13 cellular contexts compared by ENCODE assay signal in genomic region chr4:180947421-180947820, GRCh38.
A peak's percentile ranks its signal among the peaks of the same experiment; 100 is the strongest.
DNase-seq lines count a peak whose midpoint lies in the region; ATAC-seq, FAIRE-seq and TF ChIP-seq lines count a peak whose summit lies in the region.
"Had no signal": no experiment of that assay in that cellular context is flagged by ENCODE, and none has a peak within 500 bp of the region (broad histone marks: within the 10 kb centered on the region; RNA-seq: fewer than 3 reads in every experiment).

No MANE protein-coding gene starts in this region.

- H3K4me3 Mint-ChIP-seq in brain, result no peak overlapping the region
- H3K4me3 Mint-ChIP-seq: activated T-helper 1 cell treated with anti-CD3 and anti-CD28 coated beads, Interleukin-12 subunit alpha, Interleukin-12 subunit beta, Interleukin-2, Interleukin-4 antibody, amounts not matched to agents 30 ng/mL and 10 ng/mL and 1 ng/mL, durations not matched to agents 14 hours and 24 hours and 36 hours; central memory CD8-positive, alpha-beta T cell had no signal

- ATAC-seq in omental fat pad (ENCODE audit: low FRiP score), result peak; percentile 37
- ATAC-seq in GM21390 (IDR thresholded peaks at IDR 0.05; ENCODE audit: unreplicated experiment), result no peak
- ATAC-seq in HG02610 (IDR thresholded peaks at IDR 0.05; ENCODE audit: unreplicated experiment), result no peak

- no peaks in the 10 kb centered on the region for H3K9me3 Mint-ChIP-seq in brain
- H3K9me3 Mint-ChIP-seq: activated T-helper 1 cell treated with anti-CD3 and anti-CD28 coated beads, Interleukin-12 subunit alpha, Interleukin-12 subunit beta, Interleukin-2, Interleukin-4 antibody, amounts not matched to agents 30 ng/mL and 10 ng/mL and 1 ng/mL, durations not matched to agents 14 hours and 24 hours and 36 hours had no signal

- FAIRE-seq in HTR-8/SVneo (lab: Jason Lieb, UNC), result no peak

- H3K27ac Mint-ChIP-seq in brain, result no peak overlapping the region
- H3K27ac Mint-ChIP-seq: activated T-helper 1 cell treated with anti-CD3 and anti-CD28 coated beads, Interleukin-12 subunit alpha, Interleukin-12 subunit beta, Interleukin-2, Interleukin-4 antibody, amounts not matched to agents 30 ng/mL and 10 ng/mL and 1 ng/mL, durations not matched to agents 14 hours and 24 hours and 36 hours had no signal

- peaks cover 4% of the 10 kb centered on the region for H3K27me3 Mint-ChIP-seq in brain
- H3K27me3 Mint-ChIP-seq: central memory CD8-positive, alpha-beta T cell had no signal

- TF ChIP-seq CTCF in brain (conservative IDR thresholded peaks at IDR 0.05), result peak; percentile 38 to 50
- no peak for TF ChIP-seq CTCF in omental fat pad (IDR thresholded peaks at IDR 0.05)

- DNase-seq in H4 (ENCODE audit: low spot score) (peak; percentile 47), NCI-H2107 (lab: John Stamatoyannopoulos, UW) (peak; percentile 0), omental fat pad (ENCODE audit: low spot score) (no peak), Ammon's horn (ENCODE audit: low spot score) (no peak), HTR-8/SVneo (ENCODE audit: insufficient read length, low spot score) (no peak)
- DNase-seq: activated CD4-positive, CD25-positive, alpha-beta regulatory T cell; GDM1; PC-9 had no signal

- peaks cover 28% of the 10 kb centered on the region for H3K4me1 Mint-ChIP-seq in brain
- H3K4me1 Mint-ChIP-seq: central memory CD8-positive, alpha-beta T cell had no signal

- H3K36me3 Mint-ChIP-seq in brain, result no peaks in the 10 kb centered on the region

Comparison
In these comparisons a context has a peak if more than half of its experiments do, and no peak if none do; other contexts are left out.
1. DNase-seq: peak in H4 (single experiment) and NCI-H2107 (single experiment); none in omental fat pad (single experiment), Ammon's horn (single experiment) and HTR-8/SVneo (single experiment).
2. CTCF ChIP-seq: peak in brain (2 of 2); none in omental fat pad (0 of 3).